1 cellular context compared by ENCODE assay signal in the genomic region with DNA sequence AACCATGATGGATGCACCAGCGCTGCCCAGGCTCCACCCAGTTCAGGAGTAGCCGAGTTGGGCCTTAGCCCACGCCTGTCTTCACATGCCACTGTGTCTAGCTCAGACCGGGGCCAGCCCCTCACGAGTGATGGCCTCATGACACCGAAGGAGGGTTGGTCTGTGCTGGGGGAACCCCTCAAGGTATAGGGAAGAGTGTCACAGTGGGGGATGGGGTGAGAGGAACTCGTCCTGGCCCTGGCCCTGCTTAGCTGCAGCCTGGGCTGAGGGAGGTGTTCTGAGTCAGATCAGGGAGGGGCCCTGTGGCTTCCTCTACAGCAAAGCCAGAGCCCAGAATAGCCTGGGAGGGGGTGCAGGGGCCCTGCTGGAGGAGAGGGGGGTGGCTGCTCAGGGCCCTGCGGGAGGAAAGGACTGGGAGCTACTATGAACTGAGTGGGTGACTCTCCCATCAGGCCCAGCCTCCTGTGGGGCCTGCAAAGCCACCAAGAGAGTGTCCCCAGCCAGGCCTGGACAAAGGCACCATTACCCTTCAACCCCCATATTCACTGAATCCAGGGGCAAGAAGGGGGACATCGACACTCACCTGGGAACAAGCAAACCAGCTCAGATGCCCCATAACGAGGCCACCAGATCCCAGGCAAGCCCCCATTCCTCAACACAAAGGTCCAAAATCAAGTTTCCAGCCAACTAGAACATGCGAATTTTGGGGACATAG.
TF ChIP-seq lines count a peak whose summit lies in the region.

No MANE protein-coding gene starts in this region.

TF ChIP-seq in GM12878, 131 proteins besides CTCF, POLR2A, EP300 and RAD21 (continued from another document and continues in another):
- TF ChIP-seq, protein P1, sequence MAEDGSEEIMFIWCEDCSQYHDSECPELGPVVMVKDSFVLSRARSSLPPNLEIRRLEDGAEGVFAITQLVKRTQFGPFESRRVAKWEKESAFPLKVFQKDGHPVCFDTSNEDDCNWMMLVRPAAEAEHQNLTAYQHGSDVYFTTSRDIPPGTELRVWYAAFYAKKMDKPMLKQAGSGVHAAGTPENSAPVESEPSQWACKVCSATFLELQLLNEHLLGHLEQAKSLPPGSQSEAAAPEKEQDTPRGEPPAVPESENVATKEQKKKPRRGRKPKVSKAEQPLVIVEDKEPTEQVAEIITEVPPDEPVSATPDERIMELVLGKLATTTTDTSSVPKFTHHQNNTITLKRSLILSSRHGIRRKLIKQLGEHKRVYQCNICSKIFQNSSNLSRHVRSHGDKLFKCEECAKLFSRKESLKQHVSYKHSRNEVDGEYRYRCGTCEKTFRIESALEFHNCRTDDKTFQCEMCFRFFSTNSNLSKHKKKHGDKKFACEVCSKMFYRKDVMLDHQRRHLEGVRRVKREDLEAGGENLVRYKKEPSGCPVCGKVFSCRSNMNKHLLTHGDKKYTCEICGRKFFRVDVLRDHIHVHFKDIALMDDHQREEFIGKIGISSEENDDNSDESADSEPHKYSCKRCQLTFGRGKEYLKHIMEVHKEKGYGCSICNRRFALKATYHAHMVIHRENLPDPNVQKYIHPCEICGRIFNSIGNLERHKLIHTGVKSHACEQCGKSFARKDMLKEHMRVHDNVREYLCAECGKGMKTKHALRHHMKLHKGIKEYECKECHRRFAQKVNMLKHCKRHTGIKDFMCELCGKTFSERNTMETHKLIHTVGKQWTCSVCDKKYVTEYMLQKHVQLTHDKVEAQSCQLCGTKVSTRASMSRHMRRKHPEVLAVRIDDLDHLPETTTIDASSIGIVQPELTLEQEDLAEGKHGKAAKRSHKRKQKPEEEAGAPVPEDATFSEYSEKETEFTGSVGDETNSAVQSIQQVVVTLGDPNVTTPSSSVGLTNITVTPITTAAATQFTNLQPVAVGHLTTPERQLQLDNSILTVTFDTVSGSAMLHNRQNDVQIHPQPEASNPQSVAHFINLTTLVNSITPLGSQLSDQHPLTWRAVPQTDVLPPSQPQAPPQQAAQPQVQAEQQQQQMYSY (CRISPR knock-in tag; IDR thresholded peaks at IDR 0.05) = no peak
- TF ChIP-seq, protein P2, sequence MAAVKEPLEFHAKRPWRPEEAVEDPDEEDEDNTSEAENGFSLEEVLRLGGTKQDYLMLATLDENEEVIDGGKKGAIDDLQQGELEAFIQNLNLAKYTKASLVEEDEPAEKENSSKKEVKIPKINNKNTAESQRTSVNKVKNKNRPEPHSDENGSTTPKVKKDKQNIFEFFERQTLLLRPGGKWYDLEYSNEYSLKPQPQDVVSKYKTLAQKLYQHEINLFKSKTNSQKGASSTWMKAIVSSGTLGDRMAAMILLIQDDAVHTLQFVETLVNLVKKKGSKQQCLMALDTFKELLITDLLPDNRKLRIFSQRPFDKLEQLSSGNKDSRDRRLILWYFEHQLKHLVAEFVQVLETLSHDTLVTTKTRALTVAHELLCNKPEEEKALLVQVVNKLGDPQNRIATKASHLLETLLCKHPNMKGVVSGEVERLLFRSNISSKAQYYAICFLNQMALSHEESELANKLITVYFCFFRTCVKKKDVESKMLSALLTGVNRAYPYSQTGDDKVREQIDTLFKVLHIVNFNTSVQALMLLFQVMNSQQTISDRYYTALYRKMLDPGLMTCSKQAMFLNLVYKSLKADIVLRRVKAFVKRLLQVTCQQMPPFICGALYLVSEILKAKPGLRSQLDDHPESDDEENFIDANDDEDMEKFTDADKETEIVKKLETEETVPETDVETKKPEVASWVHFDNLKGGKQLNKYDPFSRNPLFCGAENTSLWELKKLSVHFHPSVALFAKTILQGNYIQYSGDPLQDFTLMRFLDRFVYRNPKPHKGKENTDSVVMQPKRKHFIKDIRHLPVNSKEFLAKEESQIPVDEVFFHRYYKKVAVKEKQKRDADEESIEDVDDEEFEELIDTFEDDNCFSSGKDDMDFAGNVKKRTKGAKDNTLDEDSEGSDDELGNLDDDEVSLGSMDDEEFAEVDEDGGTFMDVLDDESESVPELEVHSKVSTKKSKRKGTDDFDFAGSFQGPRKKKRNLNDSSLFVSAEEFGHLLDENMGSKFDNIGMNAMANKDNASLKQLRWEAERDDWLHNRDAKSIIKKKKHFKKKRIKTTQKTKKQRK (IDR thresholded peaks at IDR 0.05; ENCODE audit: low read depth, low read length) = no peak
- TF ChIP-seq CBX3 (IDR thresholded peaks at IDR 0.05; ENCODE audit: borderline replicate concordance, low read depth) = no peak
- TF ChIP-seq, protein P3, sequence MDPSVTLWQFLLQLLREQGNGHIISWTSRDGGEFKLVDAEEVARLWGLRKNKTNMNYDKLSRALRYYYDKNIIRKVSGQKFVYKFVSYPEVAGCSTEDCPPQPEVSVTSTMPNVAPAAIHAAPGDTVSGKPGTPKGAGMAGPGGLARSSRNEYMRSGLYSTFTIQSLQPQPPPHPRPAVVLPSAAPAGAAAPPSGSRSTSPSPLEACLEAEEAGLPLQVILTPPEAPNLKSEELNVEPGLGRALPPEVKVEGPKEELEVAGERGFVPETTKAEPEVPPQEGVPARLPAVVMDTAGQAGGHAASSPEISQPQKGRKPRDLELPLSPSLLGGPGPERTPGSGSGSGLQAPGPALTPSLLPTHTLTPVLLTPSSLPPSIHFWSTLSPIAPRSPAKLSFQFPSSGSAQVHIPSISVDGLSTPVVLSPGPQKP (IDR thresholded peaks at IDR 0.05; ENCODE audit: low read depth, low read length) = peak; percentile 34; the same call in 1 of the 2 replicates
- no peak for TF ChIP-seq NFIC (IDR thresholded peaks at IDR 0.05; ENCODE audit: low read depth, low read length)
- peak in 1 of 2 experiments; percentile 65; a peak in 2 of 3 replicates for TF ChIP-seq EGR1 (IDR thresholded peaks at IDR 0.05; ENCODE audit: borderline replicate concordance in 1 of 2, low read depth in 2 of 2, low read length in 2 of 2)
- peak; percentile 11 for TF ChIP-seq HDAC6 (IDR thresholded peaks at IDR 0.05; ENCODE audit: unreplicated experiment)
- no peak for TF ChIP-seq ZZZ3 (IDR thresholded peaks at IDR 0.05; ENCODE audit: control insufficient read depth, insufficient read length, low read depth)
- TF ChIP-seq BHLHE40 (IDR thresholded peaks at IDR 0.05; ENCODE audit: borderline replicate concordance in 1 of 2, low read depth in 2 of 2, low read length in 1 of 2) = peak; percentile 91 to 95
- peak; percentile 27; the same call in 1 of the 2 replicates for TF ChIP-seq POLR2AphosphoS2 (IDR thresholded peaks at IDR 0.05; ENCODE audit: low read depth, low read length)
- peak; percentile 75; the same call in 1 of the 2 replicates for TF ChIP-seq GATAD2B (conservative IDR thresholded peaks at IDR 0.05; ENCODE audit: low read depth)
- TF ChIP-seq MEF2A (IDR thresholded peaks at IDR 0.05; ENCODE audit: insufficient read depth, low read depth, low read length) = peak; percentile 100
- TF ChIP-seq YY1 (IDR thresholded peaks at IDR 0.05; ENCODE audit: low read depth, low read length) = peak; percentile 5; the same call in 1 of the 2 replicates
- TF ChIP-seq, protein P4, sequence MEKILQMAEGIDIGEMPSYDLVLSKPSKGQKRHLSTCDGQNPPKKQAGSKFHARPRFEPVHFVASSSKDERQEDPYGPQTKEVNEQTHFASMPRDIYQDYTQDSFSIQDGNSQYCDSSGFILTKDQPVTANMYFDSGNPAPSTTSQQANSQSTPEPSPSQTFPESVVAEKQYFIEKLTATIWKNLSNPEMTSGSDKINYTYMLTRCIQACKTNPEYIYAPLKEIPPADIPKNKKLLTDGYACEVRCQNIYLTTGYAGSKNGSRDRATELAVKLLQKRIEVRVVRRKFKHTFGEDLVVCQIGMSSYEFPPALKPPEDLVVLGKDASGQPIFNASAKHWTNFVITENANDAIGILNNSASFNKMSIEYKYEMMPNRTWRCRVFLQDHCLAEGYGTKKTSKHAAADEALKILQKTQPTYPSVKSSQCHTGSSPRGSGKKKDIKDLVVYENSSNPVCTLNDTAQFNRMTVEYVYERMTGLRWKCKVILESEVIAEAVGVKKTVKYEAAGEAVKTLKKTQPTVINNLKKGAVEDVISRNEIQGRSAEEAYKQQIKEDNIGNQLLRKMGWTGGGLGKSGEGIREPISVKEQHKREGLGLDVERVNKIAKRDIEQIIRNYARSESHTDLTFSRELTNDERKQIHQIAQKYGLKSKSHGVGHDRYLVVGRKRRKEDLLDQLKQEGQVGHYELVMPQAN (conservative IDR thresholded peaks at IDR 0.05) = no peak
- TF ChIP-seq KAT2A (conservative IDR thresholded peaks at IDR 0.05; ENCODE audit: control insufficient read depth, low read depth, low read length) = no peak
- TF ChIP-seq LARP7 (IDR thresholded peaks at IDR 0.05) = no peak; the same call in 1 of the 2 replicates
- no peak for TF ChIP-seq SUZ12 (IDR thresholded peaks at IDR 0.05; ENCODE audit: unreplicated experiment)
- TF ChIP-seq ATF7 (IDR thresholded peaks at IDR 0.05; ENCODE audit: low read depth) = peak; percentile 87
- no peak for TF ChIP-seq SREBF2 (IDR thresholded peaks at IDR 0.05; ENCODE audit: low read length)
- no peak for TF ChIP-seq SIN3A (IDR thresholded peaks at IDR 0.05; ENCODE audit: low read depth, low read length)
- TF ChIP-seq CBFB (IDR thresholded peaks at IDR 0.05; ENCODE audit: low read depth) = peak; percentile 80; the same call in 1 of the 2 replicates
- no peak for TF ChIP-seq MYC (IDR thresholded peaks at IDR 0.05; ENCODE audit: insufficient read depth, insufficient read length, insufficient replicate concordance, low read length, severe bottlenecking)
- TF ChIP-seq TCF12 (IDR thresholded peaks at IDR 0.05; ENCODE audit: low read depth, low read length) = peak; percentile 74
- 0 out of 2 replicates have a peak, but pooled peaks have one; percentile 14 for TF ChIP-seq ZNF207 (IDR thresholded peaks at IDR 0.05; ENCODE audit: borderline replicate concordance)
- peak; percentile 63 for TF ChIP-seq SMAD5 (IDR thresholded peaks at IDR 0.05; ENCODE audit: low read depth)
- peak; percentile 74; the same call in 1 of the 2 replicates for TF ChIP-seq SPI1 (IDR thresholded peaks at IDR 0.05; ENCODE audit: borderline replicate concordance, insufficient read depth, low read depth, low read length)
- no peak; the same call in 1 of the 2 replicates for TF ChIP-seq ESRRA (IDR thresholded peaks at IDR 0.05; ENCODE audit: low read length)
- peak in 1 of 2 experiments; percentile 57; a peak in 1 of 4 replicates for TF ChIP-seq SRF (IDR thresholded peaks at IDR 0.05; ENCODE audit: low read depth in 2 of 2, low read length in 2 of 2)
- no peak for TF ChIP-seq KLF5 (IDR thresholded peaks at IDR 0.05; ENCODE audit: partially characterized antibody)
- no peak for TF ChIP-seq RFX5 (IDR thresholded peaks at IDR 0.05; ENCODE audit: low read depth, low read length)
- TF ChIP-seq NR2C1 (IDR thresholded peaks at IDR 0.05) = no peak
- no peak for TF ChIP-seq NFYA (IDR thresholded peaks at IDR 0.05; ENCODE audit: borderline replicate concordance, low read depth, low read length)
- TF ChIP-seq, protein P5, sequence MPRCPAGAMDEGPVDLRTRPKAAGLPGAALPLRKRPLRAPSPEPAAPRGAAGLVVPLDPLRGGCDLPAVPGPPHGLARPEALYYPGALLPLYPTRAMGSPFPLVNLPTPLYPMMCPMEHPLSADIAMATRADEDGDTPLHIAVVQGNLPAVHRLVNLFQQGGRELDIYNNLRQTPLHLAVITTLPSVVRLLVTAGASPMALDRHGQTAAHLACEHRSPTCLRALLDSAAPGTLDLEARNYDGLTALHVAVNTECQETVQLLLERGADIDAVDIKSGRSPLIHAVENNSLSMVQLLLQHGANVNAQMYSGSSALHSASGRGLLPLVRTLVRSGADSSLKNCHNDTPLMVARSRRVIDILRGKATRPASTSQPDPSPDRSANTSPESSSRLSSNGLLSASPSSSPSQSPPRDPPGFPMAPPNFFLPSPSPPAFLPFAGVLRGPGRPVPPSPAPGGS (IDR thresholded peaks at IDR 0.05; ENCODE audit: borderline replicate concordance, insufficient read depth, low read depth, low read length, poor library complexity, severe bottlenecking) = peak; percentile 85
- peak; percentile 78; the same call in 1 of the 2 replicates for TF ChIP-seq TARDBP (IDR thresholded peaks at IDR 0.05; ENCODE audit: borderline replicate concordance)
- TF ChIP-seq CHD2 (IDR thresholded peaks at IDR 0.05; ENCODE audit: borderline replicate concordance, low read depth, low read length) = peak; percentile 96
- peak in 1 of 2 experiments; percentile 62; a peak in 2 of 4 replicates for TF ChIP-seq ETV6 (conservative IDR thresholded peaks at IDR 0.05 in 1 of 2, IDR thresholded peaks at IDR 0.05 in 1 of 2; ENCODE audit: borderline replicate concordance in 1 of 2, low read depth in 1 of 2)
- TF ChIP-seq, protein P6, sequence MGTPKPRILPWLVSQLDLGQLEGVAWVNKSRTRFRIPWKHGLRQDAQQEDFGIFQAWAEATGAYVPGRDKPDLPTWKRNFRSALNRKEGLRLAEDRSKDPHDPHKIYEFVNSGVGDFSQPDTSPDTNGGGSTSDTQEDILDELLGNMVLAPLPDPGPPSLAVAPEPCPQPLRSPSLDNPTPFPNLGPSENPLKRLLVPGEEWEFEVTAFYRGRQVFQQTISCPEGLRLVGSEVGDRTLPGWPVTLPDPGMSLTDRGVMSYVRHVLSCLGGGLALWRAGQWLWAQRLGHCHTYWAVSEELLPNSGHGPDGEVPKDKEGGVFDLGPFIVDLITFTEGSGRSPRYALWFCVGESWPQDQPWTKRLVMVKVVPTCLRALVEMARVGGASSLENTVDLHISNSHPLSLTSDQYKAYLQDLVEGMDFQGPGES (IDR thresholded peaks at IDR 0.05) = no peak
- TF ChIP-seq RBBP5 (conservative IDR thresholded peaks at IDR 0.05) = no peak
- peak; percentile 98 for TF ChIP-seq NBN (IDR thresholded peaks at IDR 0.05)
- TF ChIP-seq NRF1 (conservative IDR thresholded peaks at IDR 0.05; ENCODE audit: low read depth, low read length) = no peak
- no peak for TF ChIP-seq TCF7 (IDR thresholded peaks at IDR 0.05; ENCODE audit: borderline replicate concordance)
- no peak for TF ChIP-seq CEBPB (IDR thresholded peaks at IDR 0.05; ENCODE audit: borderline replicate concordance in 1 of 2, low read depth in 2 of 2, low read length in 2 of 2)
- TF ChIP-seq YBX1 (IDR thresholded peaks at IDR 0.05) = no peak
- TF ChIP-seq, protein P7, sequence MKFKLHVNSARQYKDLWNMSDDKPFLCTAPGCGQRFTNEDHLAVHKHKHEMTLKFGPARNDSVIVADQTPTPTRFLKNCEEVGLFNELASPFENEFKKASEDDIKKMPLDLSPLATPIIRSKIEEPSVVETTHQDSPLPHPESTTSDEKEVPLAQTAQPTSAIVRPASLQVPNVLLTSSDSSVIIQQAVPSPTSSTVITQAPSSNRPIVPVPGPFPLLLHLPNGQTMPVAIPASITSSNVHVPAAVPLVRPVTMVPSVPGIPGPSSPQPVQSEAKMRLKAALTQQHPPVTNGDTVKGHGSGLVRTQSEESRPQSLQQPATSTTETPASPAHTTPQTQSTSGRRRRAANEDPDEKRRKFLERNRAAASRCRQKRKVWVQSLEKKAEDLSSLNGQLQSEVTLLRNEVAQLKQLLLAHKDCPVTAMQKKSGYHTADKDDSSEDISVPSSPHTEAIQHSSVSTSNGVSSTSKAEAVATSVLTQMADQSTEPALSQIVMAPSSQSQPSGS (IDR thresholded peaks at IDR 0.05; ENCODE audit: low read length) = no peak
- peak; percentile 96 for TF ChIP-seq MEF2B (IDR thresholded peaks at IDR 0.05; ENCODE audit: partially characterized antibody, poor library complexity, severe bottlenecking)
- TF ChIP-seq HDAC2 (IDR thresholded peaks at IDR 0.05) = no peak
- no peak for TF ChIP-seq HCFC1 (IDR thresholded peaks at IDR 0.05; ENCODE audit: low read length)
